In genomic region chr10:69614130-69614529, GRCh38 we compare ENCODE assay signal across 30 cellular contexts. TPM values are rescaled to one million over a fixed set of nuclear protein-coding genes. Genes with fewer than 3 reads are reported as not detected.
"Had no signal": no experiment of that assay in that cellular context is flagged by ENCODE, and none has a peak within 500 bp of the region (broad histone marks: within the 10 kb centered on the region; RNA-seq: fewer than 3 reads in every experiment).

No MANE protein-coding gene starts in this region.

- H3K27ac ChIP-seq: brain microvascular endothelial cell, SK-N-MC had no signal

- H3K27me3 Mint-ChIP-seq: activated CD4-positive, alpha-beta memory T cell treated with anti-CD3 and anti-CD28 coated beads for 36 hours; activated naive CD8-positive, alpha-beta T cell treated with anti-CD3 and anti-CD28 coated beads for 36 hours had no signal

- H3K4me3 ChIP-seq: SK-N-MC had no signal

- ATAC-seq: activated T-cell treated with anti-CD3 and anti-CD28 coated beads, Interleukin-2, amount 50 U/mL, for 4 hours; Panc1; Right ventricle myocardium inferior; T-cell had no signal

- H3K9me3 Mint-ChIP-seq: activated CD4-positive, alpha-beta T cell treated with anti-CD3 and anti-CD28 coated beads, Interleukin-2, amount 10 ng/mL, durations not matched to agents 7 days and 5 days; activated T-cell treated with anti-CD3 and anti-CD28 coated beads, Interleukin-2, amount 50 U/mL, for 4 hours had no signal

- H3K4me3 Mint-ChIP-seq: activated B cell treated with CpG ODN at 0.5 μM for 24 hours; activated CD4-positive, alpha-beta memory T cell treated with anti-CD3 and anti-CD28 coated beads for 36 hours; activated CD4-positive, alpha-beta T cell treated with anti-CD3 and anti-CD28 coated beads, Interleukin-2, amount 10 ng/mL, durations not matched to agents 7 days and 5 days; activated naive CD4-positive, alpha-beta T cell treated with anti-CD3 and anti-CD28 coated beads, Interleukin-2, amount 10 ng/mL, durations not matched to agents 7 days and 5 days; activated naive CD8-positive, alpha-beta T cell treated with anti-CD3 and anti-CD28 coated beads for 36 hours; activated T-cell treated with anti-CD3 and anti-CD28 coated beads, Interleukin-2, amount 50 U/mL, for 4 hours; T-cell had no signal

- H3K36me3 ChIP-seq: brain microvascular endothelial cell had no signal

- H3K4me1 Mint-ChIP-seq: activated CD4-positive, alpha-beta T cell treated with anti-CD3 and anti-CD28 coated beads, Interleukin-2, amount 10 ng/mL, durations not matched to agents 7 days and 5 days; activated naive CD4-positive, alpha-beta T cell treated with anti-CD3 and anti-CD28 coated beads, Interleukin-2, amount 10 ng/mL, durations not matched to agents 7 days and 5 days; activated naive CD8-positive, alpha-beta T cell treated with anti-CD3 and anti-CD28 coated beads for 36 hours; T-cell had no signal

- DNase-seq: activated B cell treated with CpG ODN at 0.5 μM for 24 hours; activated CD4-positive, alpha-beta memory T cell treated with anti-CD3 and anti-CD28 coated beads for 36 hours; activated CD4-positive, alpha-beta T cell treated with anti-CD3 and anti-CD28 coated beads, Interleukin-2, amount 10 ng/mL, durations not matched to agents 7 days and 5 days; activated CD8-positive, alpha-beta memory T cell treated with anti-CD3 and anti-CD28 coated beads for 24 hours; activated gamma-delta T cell treated with Interleukin-2 at 50 U/mL for 16 hours; activated naive CD4-positive, alpha-beta T cell treated with anti-CD3 and anti-CD28 coated beads, Interleukin-2, amount 10 ng/mL, durations not matched to agents 7 days and 5 days; activated naive CD8-positive, alpha-beta T cell treated with anti-CD3 and anti-CD28 coated beads for 36 hours; activated T-cell treated with anti-CD3 and anti-CD28 coated beads, Interleukin-2, amount 50 U/mL, for 4 hours; brain microvascular endothelial cell; cortex of kidney; MM.1S; NCI-H1105 treated with DMSO at 0.1 percent for 48 hours; NCI-H146; NCI-H187 treated with DMSO at 0.1 percent for 48 hours; NCI-H2107; NCI-H345; NCI-H510A; NCI-H526 treated with DMSO at 0.1 percent for 48 hours; NCI-H82; OCI-M1; RPMI8226; T-cell; T-helper 2 cell; T1000 had no signal

- H3K27ac Mint-ChIP-seq: activated B cell treated with CpG ODN at 0.5 μM for 24 hours; activated CD4-positive, alpha-beta memory T cell treated with anti-CD3 and anti-CD28 coated beads for 36 hours; activated CD4-positive, alpha-beta T cell treated with anti-CD3 and anti-CD28 coated beads, Interleukin-2, amount 10 ng/mL, durations not matched to agents 7 days and 5 days; activated naive CD4-positive, alpha-beta T cell treated with anti-CD3 and anti-CD28 coated beads, Interleukin-2, amount 10 ng/mL, durations not matched to agents 7 days and 5 days; activated naive CD8-positive, alpha-beta T cell treated with anti-CD3 and anti-CD28 coated beads for 36 hours; activated T-helper 2 cell treated with anti-CD3 and anti-CD28 coated beads, Interferon-gamma antibody, Interleukin-2, Interleukin-4, amounts not matched to agents 10 μg/mL and 5 μg/mL and 100 μg/mL, durations not matched to agents 14 hours and 24 hours and 36 hours; T-cell had no signal

- FAIRE-seq: TTC549 had no signal

RNA-seq across cellular contexts. Expression of gene NEUROG3, which starts 40.9 kb away (rescaled TPM):
- total RNA-seq: activated CD4-positive, alpha-beta memory T cell treated with anti-CD3 and anti-CD28 coated beads for 36 hours; activated CD4-positive, alpha-beta T cell treated with anti-CD3 and anti-CD28 coated beads, Interleukin-2, amount 10 ng/mL, durations not matched to agents 7 days and 5 days; activated T-cell treated with anti-CD3 and anti-CD28 coated beads, Interleukin-2, amount 50 U/mL, for 4 hours; activated T-helper 2 cell treated with anti-CD3 and anti-CD28 coated beads, Interferon-gamma antibody, Interleukin-2, Interleukin-4, amounts not matched to agents 10 μg/mL and 5 μg/mL and 100 μg/mL, durations not matched to agents 14 hours and 24 hours and 36 hours; cardiac septum; Right ventricle myocardium inferior; T-cell had no signal
